In the genomic region with DNA sequence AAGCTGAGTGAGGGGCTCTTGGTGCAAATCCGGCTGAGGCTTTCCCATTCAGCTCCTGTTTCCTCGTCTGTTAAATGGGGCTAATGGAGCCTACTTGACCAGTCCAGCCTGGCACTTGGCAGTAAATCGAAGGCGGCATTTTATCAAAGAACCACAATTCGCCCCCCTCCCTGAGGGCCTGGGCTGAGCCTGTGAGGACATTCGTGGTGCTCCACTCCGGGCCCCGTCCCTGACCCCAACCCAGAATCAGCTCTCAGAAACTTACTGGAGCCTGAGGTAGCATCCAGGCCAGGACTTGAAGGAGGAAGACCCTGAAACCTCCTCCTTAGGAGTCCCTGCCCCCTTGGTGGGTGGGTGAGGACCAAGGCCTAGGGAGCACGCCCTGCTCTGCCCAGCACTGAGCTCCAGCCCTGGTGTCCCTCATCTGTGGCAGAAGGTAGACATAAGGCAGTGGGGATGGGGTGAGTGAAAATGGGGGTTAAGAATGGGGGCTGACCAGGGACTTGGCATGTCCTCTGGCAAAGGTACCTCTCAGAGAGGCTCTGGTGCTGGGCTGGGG, we compare ENCODE assay signal across 12 cellular contexts. TPM values are rescaled to one million over a fixed set of nuclear protein-coding genes. Genes with fewer than 3 reads are reported as not detected.
DNase-seq lines count a peak whose midpoint lies in the region; ATAC-seq, FAIRE-seq and TF ChIP-seq lines count a peak whose summit lies in the region.
"Had no signal": no experiment of that assay in that cellular context is flagged by ENCODE, and none has a peak within 500 bp of the region (broad histone marks: within the 10 kb centered on the region; RNA-seq: fewer than 3 reads in every experiment).

No MANE protein-coding gene starts in this region.

- intact Hi-C loops in CD4-positive, alpha-beta memory T cell (cut with micrococcal nuclease) = no loop called here
- intact Hi-C loops in lower leg skin (cut with DNase I; ENCODE audit: low total_unique reads) = no loop called here

- H3K27me3 Mint-ChIP-seq in CD4-positive, alpha-beta memory T cell = no peaks in the 10 kb centered on the region

- peaks cover 43% of the 10 kb centered on the region for H3K36me3 ChIP-seq in CD4-positive, alpha-beta memory T cell (ENCODE audit: insufficient read depth, low read length)
- H3K36me3 ChIP-seq in SJCRH30 (no peaks in the 10 kb centered on the region), keratinocyte (ENCODE audit: control insufficient read depth in 2 of 2, extremely low read depth in 1 of 2, insufficient read depth in 2 of 2, low read length in 2 of 2) (peaks cover 28 to 30% of the 10 kb centered on the region in 2 experiments)

- TF ChIP-seq CTCF in keratinocyte (optimal IDR thresholded peaks at IDR 0.05 in 1 of 3, IDR thresholded peaks at IDR 0.05 in 1 of 3, conservative IDR thresholded peaks at IDR 0.05 in 1 of 3; ENCODE audit: extremely low read depth in 1 of 3, insufficient read depth in 2 of 3, low read length in 3 of 3) = no peak
- TF ChIP-seq CTCF in lower leg skin (IDR thresholded peaks at IDR 0.05) = no peak

- no peaks in the 10 kb centered on the region for H4K20me1 ChIP-seq in keratinocyte (ENCODE audit: control insufficient read depth, extremely low read depth, insufficient read depth, low read length)

- peak in 1 of 5 donors; percentile 20 for DNase-seq in CD4-positive, alpha-beta memory T cell
- DNase-seq in SJCRH30 = no peak
- no peak for DNase-seq in keratinocyte (ENCODE audit: low read depth, low spot score)
- no peak for DNase-seq in RPMI8226
- no peak for DNase-seq in lower leg skin (ENCODE audit: low spot score in 2 of 2)
- no peak for DNase-seq in medulla oblongata (ENCODE audit: extremely low spot score)
- DNase-seq: activated T-cell treated with anti-CD3 and anti-CD28 coated beads for 4 hours, NCI-H2171 treated with DMSO at 0.1 percent for 48 hours had no signal

- H3K36me3 Mint-ChIP-seq in CD4-positive, alpha-beta memory T cell = peaks cover 14 to 47% of the 10 kb centered on the region in 2 donors

- CTCF ChIA-PET in CD4-positive, alpha-beta memory T cell (lab: Charles Lee; ENCODE audit: partially characterized antibody) = interaction anchor here (1.7 to 9.2 kb wide), 6 partner anchors 19 to 183 kb away, joined by 5 to 392 read pairs (median 78); a partner anchor contains a TSS

- H3K9ac ChIP-seq in keratinocyte (ENCODE audit: control insufficient read depth, extremely low read depth, insufficient read depth, low read length) = no peak overlapping the region

- peak; percentile 32 for FAIRE-seq in keratinocyte (lab: Jason Lieb, UNC)
- FAIRE-seq: endometrium had no signal

- H3K9me1 ChIP-seq in keratinocyte (ENCODE audit: control insufficient read depth, extremely low read depth, insufficient read depth, low read length) = no peaks in the 10 kb centered on the region

- POLR2A ChIA-PET in CD4-positive, alpha-beta memory T cell (lab: Charles Lee; ENCODE audit: partially characterized antibody) = interaction anchor here (0.8 to 15.0 kb wide), 9 partner anchors 14 to 106 kb away, joined by 4 to 333 read pairs (median 56); a partner anchor contains a TSS

- dilution Hi-C loops in keratinocyte (cut with MboI; ENCODE audit: extremely low pct_ligation_motif_present, low sequenced_read_pairs) = no loop called here

- no peak overlapping the region for H3K4me3 ChIP-seq in CD4-positive, alpha-beta memory T cell (ENCODE audit: low read length in 2 of 2)
- no peak overlapping the region for H3K4me3 ChIP-seq in SJCRH30
- H3K4me3 ChIP-seq in keratinocyte (ENCODE audit: control insufficient read depth in 2 of 3, extremely low read depth in 1 of 3, insufficient read depth in 2 of 3, low read depth in 1 of 3, low read length in 3 of 3) = no peak overlapping the region
- no peak overlapping the region for H3K4me3 ChIP-seq in skin epidermis
- H3K4me3 ChIP-seq in lower leg skin (ENCODE audit: low read depth, poor library complexity, severe bottlenecking) = no peak overlapping the region

- H3K4me1 Mint-ChIP-seq in CD4-positive, alpha-beta memory T cell = peaks cover 29 to 60% (median 37%) of the 10 kb centered on the region in 4 donors

- ATAC-seq in HG02840 (IDR thresholded peaks at IDR 0.05; ENCODE audit: low FRiP score, unreplicated experiment) = no peak

- 70 to 75% methylated on average over 9 of the region's 9 CpGs for WGBS in lower leg skin, 2 donors

- peak overlapping the region; percentile 68 for H3K27ac ChIP-seq in CD4-positive, alpha-beta memory T cell (ENCODE audit: low read depth, low read length)
- peak overlapping the region; percentile 49 for H3K27ac ChIP-seq in SJCRH30
- peak overlapping the region; percentile 70 for H3K27ac ChIP-seq in keratinocyte (ENCODE audit: control insufficient read depth, insufficient read depth, low read length)
- H3K27ac ChIP-seq in skin epidermis = peak overlapping the region; percentile 13 to 94 (median 84)

- H3K27ac Mint-ChIP-seq in CD4-positive, alpha-beta memory T cell = peak overlapping the region in 6 of 7 donors; percentile 10 to 91 (median 54)

- TF ChIP-seq POLR2A in lower leg skin (IDR thresholded peaks at IDR 0.05) = no peak

- H3K4me1 ChIP-seq in CD4-positive, alpha-beta memory T cell (ENCODE audit: insufficient read depth, low read length) = peaks cover 55% of the 10 kb centered on the region
- peaks cover 23% of the 10 kb centered on the region for H3K4me1 ChIP-seq in SJCRH30
- H3K4me1 ChIP-seq in keratinocyte (ENCODE audit: control insufficient read depth, extremely low read depth, insufficient read depth, low read length) = peaks cover 26% of the 10 kb centered on the region

- H3K79me2 ChIP-seq in keratinocyte (ENCODE audit: control insufficient read depth, insufficient read depth, low read length) = no peaks in the 10 kb centered on the region

- H3K4me3 Mint-ChIP-seq in CD4-positive, alpha-beta memory T cell = peak overlapping the region in 2 of 8 donors; percentile 27 to 49

- H3K27me3 ChIP-seq in CD4-positive, alpha-beta memory T cell (ENCODE audit: insufficient read depth, low read length) = no peaks in the 10 kb centered on the region
- H3K27me3 ChIP-seq in SJCRH30 = no peaks in the 10 kb centered on the region
- H3K27me3 ChIP-seq in keratinocyte (ENCODE audit: control insufficient read depth, extremely low read depth, insufficient read depth, low read length) = no peaks in the 10 kb centered on the region

- no peak overlapping the region for H2AFZ ChIP-seq in keratinocyte (ENCODE audit: control insufficient read depth, low read length)

- no peaks in the 10 kb centered on the region for H3K9me3 ChIP-seq in CD4-positive, alpha-beta memory T cell (ENCODE audit: control insufficient read depth in 1 of 2, low read length in 2 of 2)
- H3K9me3 ChIP-seq in SJCRH30 (replicated peaks) (no peaks in the 10 kb centered on the region), keratinocyte (ENCODE audit: control insufficient read depth, low read depth, low read length) (no peaks in the 10 kb centered on the region)

- H3K9me3 Mint-ChIP-seq in CD4-positive, alpha-beta memory T cell = no peaks in the 10 kb centered on the region

- no peak overlapping the region for H3K4me2 ChIP-seq in keratinocyte (ENCODE audit: control insufficient read depth, extremely low read depth, insufficient read depth, low read depth, low read length)

RNA-seq across cellular contexts. Expression of a gene that starts 2.1 kb away (rescaled TPM):
- total RNA-seq in CD4-positive, alpha-beta memory T cell = 10 to 100 TPM; 13.7 to 14.9 TPM
- polyA plus RNA-seq in CD4-positive, alpha-beta memory T cell = 10 to 100 TPM; 11.3 to 17.5 TPM
- total RNA-seq in SJCRH30 (2014; rRNA removed; shearing (Covaris generic)) = 1.2 and 2.1 TPM in 2 replicates
- polyA plus RNA-seq in keratinocyte = 6.7 to 20.0 TPM (median 9.1 TPM) in 3 replicates
- polyA plus RNA-seq in keratinocyte (2011; ENCODE audit: low read depth) = 0.81 TPM
- polyA plus RNA-seq in keratinocyte (2011; cell fraction: cytosol; rRNA removed) = 8.4 and 12.7 TPM in 2 replicates
- polyA plus RNA-seq in keratinocyte (2011; cell fraction: nucleus; rRNA removed) = 20.0 and 22.1 TPM in 2 replicates
- 7.4 and 13.7 TPM in 2 replicates for polyA plus RNA-seq in keratinocyte (2012; ENCODE audit: low replicate concordance)
- polyA minus RNA-seq in keratinocyte = 8.1 to 12.6 TPM in 2 of 3 replicates, not detected in the other
- polyA minus RNA-seq in keratinocyte (2011; cell fraction: cytosol; rRNA and poly(A)+ RNA removed) = 30.7 TPM
- 5.5 and 6.6 TPM in 2 replicates for polyA minus RNA-seq in keratinocyte (2011; cell fraction: nucleus; rRNA and poly(A)+ RNA removed)
- total RNA-seq in lower leg skin = 10 to 100 TPM; 16.3 to 38.1 (median 22.6) TPM

RNA-seq across cellular contexts. Expression of a gene that starts 24.8 kb away (rescaled TPM):
- total RNA-seq in CD4-positive, alpha-beta memory T cell = 1 to 10 TPM; 1.1 to 1.6 TPM
- 100 to 1,000 TPM in 1 of 2 donors, 10 to 100 TPM in 1; 23.7 to 103 TPM for polyA plus RNA-seq in CD4-positive, alpha-beta memory T cell
- not detected in 2 replicates for total RNA-seq in SJCRH30 (2014; rRNA removed; shearing (Covaris generic))
- polyA plus RNA-seq in keratinocyte = not detected in 3 replicates
- polyA plus RNA-seq in keratinocyte (2011; ENCODE audit: low read depth) = not detected
- not detected in 2 replicates for polyA plus RNA-seq in keratinocyte (2011; cell fraction: cytosol; rRNA removed)
- 0.14 and 0.23 TPM in 2 replicates for polyA plus RNA-seq in keratinocyte (2011; cell fraction: nucleus; rRNA removed)
- polyA plus RNA-seq in keratinocyte (2012; ENCODE audit: low replicate concordance) = 0.08 TPM in 1 of 2 replicates, not detected in the other
- not detected in 3 replicates for polyA minus RNA-seq in keratinocyte
- not detected for polyA minus RNA-seq in keratinocyte (2011; cell fraction: cytosol; rRNA and poly(A)+ RNA removed)
- 0.84 TPM in 1 of 2 replicates, not detected in the other for polyA minus RNA-seq in keratinocyte (2011; cell fraction: nucleus; rRNA and poly(A)+ RNA removed)
- under 1 TPM in 3 of 4 donors, not detected in 1; 0.27 to 0.34 (median 0.29) TPM for total RNA-seq in lower leg skin
- total RNA-seq: HT1080 had no signal

RNA-seq across cellular contexts. Expression of a gene that starts 35.3 kb away (rescaled TPM):
- total RNA-seq in CD4-positive, alpha-beta memory T cell = 10 to 100 TPM; 62.2 to 76.8 TPM
- polyA plus RNA-seq in CD4-positive, alpha-beta memory T cell = 10 to 100 TPM; 60.6 to 61.6 TPM
- 4.8 and 5.8 TPM in 2 replicates for total RNA-seq in SJCRH30 (2014; rRNA removed; shearing (Covaris generic))
- 15.0 to 27.4 TPM (median 17.8 TPM) in 3 replicates for polyA plus RNA-seq in keratinocyte
- polyA plus RNA-seq in keratinocyte (2011; ENCODE audit: low read depth) = 9.0 TPM
- polyA plus RNA-seq in keratinocyte (2011; cell fraction: cytosol; rRNA removed) = 13.3 and 24.4 TPM in 2 replicates
- 35.0 and 48.4 TPM in 2 replicates for polyA plus RNA-seq in keratinocyte (2011; cell fraction: nucleus; rRNA removed)
- polyA plus RNA-seq in keratinocyte (2012; ENCODE audit: low replicate concordance) = 16.3 and 26.8 TPM in 2 replicates
- 12.1 to 20.4 TPM (median 17.8 TPM) in 3 replicates for polyA minus RNA-seq in keratinocyte
- polyA minus RNA-seq in keratinocyte (2011; cell fraction: cytosol; rRNA and poly(A)+ RNA removed) = 27.6 TPM
- 16.2 and 30.5 TPM in 2 replicates for polyA minus RNA-seq in keratinocyte (2011; cell fraction: nucleus; rRNA and poly(A)+ RNA removed)
- 10 to 100 TPM; 64.8 to 80.1 (median 74.2) TPM for total RNA-seq in lower leg skin

RNA-seq across cellular contexts. Expression of a gene that starts 44.9 kb away (rescaled TPM):
- under 1 TPM; 0.26 to 0.58 TPM for total RNA-seq in CD4-positive, alpha-beta memory T cell
- not detected for polyA plus RNA-seq in CD4-positive, alpha-beta memory T cell
- total RNA-seq in SJCRH30 (2014; rRNA removed; shearing (Covaris generic)) = 1.1 and 1.7 TPM in 2 replicates
- polyA plus RNA-seq in keratinocyte = 1.2 to 14.3 TPM (median 3.1 TPM) in 3 replicates
- 0.57 TPM for polyA plus RNA-seq in keratinocyte (2011; ENCODE audit: low read depth)
- 1.5 and 2.1 TPM in 2 replicates for polyA plus RNA-seq in keratinocyte (2011; cell fraction: cytosol; rRNA removed)
- polyA plus RNA-seq in keratinocyte (2011; cell fraction: nucleus; rRNA removed) = 22.1 and 25.6 TPM in 2 replicates
- polyA plus RNA-seq in keratinocyte (2012; ENCODE audit: low replicate concordance) = 1.2 and 1.3 TPM in 2 replicates
- 4.6 to 16.8 TPM (median 6.6 TPM) in 3 replicates for polyA minus RNA-seq in keratinocyte
- polyA minus RNA-seq in keratinocyte (2011; cell fraction: cytosol; rRNA and poly(A)+ RNA removed) = 3.6 TPM
- 9.4 and 12.3 TPM in 2 replicates for polyA minus RNA-seq in keratinocyte (2011; cell fraction: nucleus; rRNA and poly(A)+ RNA removed)
- 10 to 100 TPM in 1 of 4 donors, 1 to 10 TPM in 3; 5.2 to 11.8 (median 7.0) TPM for total RNA-seq in lower leg skin
